ENCODE assay signal across 19 cellular contexts in the genomic region with DNA sequence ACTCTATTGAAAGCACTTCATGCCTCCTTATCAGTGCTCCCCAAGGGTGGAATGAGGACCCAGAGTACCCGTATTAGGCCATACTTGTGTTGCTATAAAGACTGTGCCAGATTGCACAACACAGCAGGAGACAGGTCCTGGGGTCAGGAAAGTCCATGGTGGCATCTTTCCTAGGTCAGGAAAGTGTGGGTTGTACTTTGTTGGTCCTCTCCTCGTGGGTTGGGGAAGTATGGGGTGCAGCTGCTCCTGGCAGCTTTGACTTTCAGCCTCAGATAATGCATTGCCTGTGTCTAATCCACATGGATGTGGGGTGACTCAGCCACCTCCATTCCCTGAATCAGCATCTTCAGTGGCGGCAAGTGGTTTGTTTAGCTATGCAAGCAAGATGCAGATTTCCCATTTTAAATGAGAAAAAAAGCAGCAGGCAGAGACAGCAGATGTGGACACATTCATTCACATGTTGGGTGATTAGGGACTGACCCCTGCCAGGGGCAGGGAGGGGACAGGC. TPM values are rescaled to one million over a fixed set of nuclear protein-coding genes. Genes with fewer than 3 reads are reported as not detected.
A peak's percentile ranks its signal among the peaks of the same experiment; 100 is the strongest.
DNase-seq lines count a peak whose midpoint lies in the region; ATAC-seq, FAIRE-seq and TF ChIP-seq lines count a peak whose summit lies in the region.
"Had no signal": no experiment of that assay in that cellular context is flagged by ENCODE, and none has a peak within 500 bp of the region (broad histone marks: within the 10 kb centered on the region; RNA-seq: fewer than 3 reads in every experiment).

No MANE protein-coding gene starts in this region.

- ATAC-seq in K562 (no peak), GM19023 (IDR thresholded peaks at IDR 0.05; ENCODE audit: unreplicated experiment) (no peak)
- ATAC-seq in activated CD8-positive, alpha-beta T cell treated with anti-CD3 and anti-CD28 coated beads, Interleukin-2, amount 10 ng/mL, durations not matched to agents 7 days and 5 days, result no peak

- no peak overlapping the region for H3K27ac ChIP-seq in K562 (ENCODE audit: extremely low read depth, low read depth, low read length)

- no peak overlapping the region for H3K9ac ChIP-seq in K562 (ENCODE audit: insufficient read depth in 1 of 2, low read depth in 2 of 2, low read length in 2 of 2)

- H3K4me2 ChIP-seq in K562 (ENCODE audit: insufficient read depth, low read length), result no peak overlapping the region

- peaks cover 0 to 37% of the 10 kb centered on the region in 2 experiments; a peak in 4 of 5 replicates for H3K27me3 ChIP-seq in K562 (ENCODE audit: control insufficient read depth in 2 of 2, insufficient read depth in 2 of 2, low read length in 2 of 2)

- no peak overlapping the region for H2AFZ ChIP-seq in K562 (ENCODE audit: low read depth, low read length)

- peaks cover 21% of the 10 kb centered on the region for H3K27me3 Mint-ChIP-seq in type B pancreatic cell
- peaks cover 21% of the 10 kb centered on the region for H3K27me3 Mint-ChIP-seq in activated CD8-positive, alpha-beta T cell treated with anti-CD3 and anti-CD28 coated beads, Interleukin-2, amount 10 ng/mL, durations not matched to agents 7 days and 5 days (ENCODE audit: low read depth)

- no peaks in the 10 kb centered on the region for H3K4me1 Mint-ChIP-seq in type B pancreatic cell (ENCODE audit: unreplicated experiment)
- H3K4me1 Mint-ChIP-seq in activated CD8-positive, alpha-beta T cell treated with anti-CD3 and anti-CD28 coated beads, Interleukin-2, amount 10 ng/mL, durations not matched to agents 7 days and 5 days (ENCODE audit: low read depth), result no peaks in the 10 kb centered on the region
- H3K4me1 Mint-ChIP-seq: activated CD4-positive, alpha-beta T cell treated with anti-CD3 and anti-CD28 coated beads, Interleukin-2, amount 10 ng/mL, durations not matched to agents 7 days and 5 days had no signal

- H3K36me3 Mint-ChIP-seq in type B pancreatic cell, result no peaks in the 10 kb centered on the region
- no peaks in the 10 kb centered on the region for H3K36me3 Mint-ChIP-seq in activated CD8-positive, alpha-beta T cell treated with anti-CD3 and anti-CD28 coated beads, Interleukin-2, amount 10 ng/mL, durations not matched to agents 7 days and 5 days (ENCODE audit: low read depth)

- FAIRE-seq in K562 (lab: Jason Lieb, UNC), result no peak

- no peak for TF ChIP-seq EP300 in K562 (IDR thresholded peaks at IDR 0.05; ENCODE audit: low read length)

- no peak overlapping the region for H3K27ac Mint-ChIP-seq in type B pancreatic cell
- no peak overlapping the region for H3K27ac Mint-ChIP-seq in activated CD8-positive, alpha-beta T cell treated with anti-CD3 and anti-CD28 coated beads, Interleukin-2, amount 10 ng/mL, durations not matched to agents 7 days and 5 days
- H3K27ac Mint-ChIP-seq: activated CD4-positive, alpha-beta T cell treated with anti-CD3 and anti-CD28 coated beads, Interleukin-2, amount 10 ng/mL, durations not matched to agents 7 days and 5 days; activated T-helper 2 cell treated with anti-CD3 and anti-CD28 coated beads, Interferon-gamma antibody, Interleukin-2, Interleukin-4, amounts not matched to agents 10 μg/mL and 5 μg/mL and 100 μg/mL, durations not matched to agents 14 hours and 24 hours and 36 hours had no signal

- no peaks in the 10 kb centered on the region for H3K9me1 ChIP-seq in K562 (ENCODE audit: control insufficient read depth, insufficient read depth, low read length)

- H3K4me3 Mint-ChIP-seq in type B pancreatic cell, result no peak overlapping the region
- H3K4me3 Mint-ChIP-seq in activated CD8-positive, alpha-beta T cell treated with anti-CD3 and anti-CD28 coated beads, Interleukin-2, amount 10 ng/mL, durations not matched to agents 7 days and 5 days, result no peak overlapping the region
- H3K4me3 Mint-ChIP-seq: activated CD4-positive, alpha-beta T cell treated with anti-CD3 and anti-CD28 coated beads, Interleukin-2, amount 10 ng/mL, durations not matched to agents 7 days and 5 days had no signal

- no peak for TF ChIP-seq POLR2A in K562 (conservative IDR thresholded peaks at IDR 0.05)

- no peaks in the 10 kb centered on the region for H3K4me1 ChIP-seq in K562 (replicated peaks in 1 of 2; ENCODE audit: control insufficient read depth in 2 of 2, insufficient read depth in 2 of 2, low read length in 2 of 2)

- no peak for TF ChIP-seq RAD21 in K562 (CRISPR knock-in tag; conservative IDR thresholded peaks at IDR 0.05 in 1 of 2, IDR thresholded peaks at IDR 0.05 in 1 of 2)

- intact Hi-C loops in K562 (cut with micrococcal nuclease) (no loop called here), posterior vena cava (cut with DNase I) (no loop called here)

- no peaks in the 10 kb centered on the region for H4K20me1 ChIP-seq in K562 (replicated peaks; ENCODE audit: control insufficient read depth, insufficient read depth, low read length)

- no peaks in the 10 kb centered on the region for H3K79me2 ChIP-seq in K562 (ENCODE audit: control insufficient read depth, insufficient read depth, low read length)

- no TSS peak for BruUV-seq in K562 (replicated peaks; lab: Mats Ljungman, UMichigan)

- POLR2A ChIA-PET in K562 (lab: Yijun Ruan, JAX), result no interaction called here
- POLR2A ChIA-PET in activated CD8-positive, alpha-beta T cell treated with anti-CD3 and anti-CD28 coated beads, Interleukin-2, amount 10 ng/mL, durations not matched to agents 7 days and 5 days (lab: Charles Lee), result no interaction called here

- CTCF ChIA-PET in K562 (lab: Yijun Ruan, JAX; ENCODE audit: low intra/inter-chr PET ratio), result no interaction called here
- CTCF ChIA-PET in activated CD8-positive, alpha-beta T cell treated with anti-CD3 and anti-CD28 coated beads, Interleukin-2, amount 10 ng/mL, durations not matched to agents 7 days and 5 days (lab: Charles Lee), result no interaction called here

- no peaks in the 10 kb centered on the region for H3K9me3 ChIP-seq in K562 (replicated peaks; ENCODE audit: control insufficient read depth, insufficient read depth, low read depth, low read length)

- no peaks in the 10 kb centered on the region for H3K36me3 ChIP-seq in K562 (ENCODE audit: control insufficient read depth, insufficient read depth, low read length)

- no peaks in the 10 kb centered on the region for H3K9me3 Mint-ChIP-seq in type B pancreatic cell
- no peaks in the 10 kb centered on the region for H3K9me3 Mint-ChIP-seq in activated CD8-positive, alpha-beta T cell treated with anti-CD3 and anti-CD28 coated beads, Interleukin-2, amount 10 ng/mL, durations not matched to agents 7 days and 5 days (ENCODE audit: insufficient read depth)
- H3K9me3 Mint-ChIP-seq: activated T-helper 2 cell treated with anti-CD3 and anti-CD28 coated beads, Interferon-gamma antibody, Interleukin-2, Interleukin-4, amounts not matched to agents 10 μg/mL and 5 μg/mL and 100 μg/mL, durations not matched to agents 14 hours and 24 hours and 36 hours had no signal

- H3K4me3 ChIP-seq in K562, result no peak overlapping the region

- in situ Hi-C loops in K562 (cut with MboI), result no loop called here

- DNase-seq in A172 (ENCODE audit: low spot score) (peak; percentile 18), HS-27A (ENCODE audit: low read depth) (peak; percentile 9), K562 (ENCODE audit: extremely low read depth in 1 of 4, low spot score in 3 of 4) (no peak), iPS-NIHi7 (ENCODE audit: extremely low spot score) (peak; percentile 71), type B pancreatic cell (ENCODE audit: extremely low spot score, unreplicated experiment) (no peak), posterior vena cava (ENCODE audit: low spot score) (no peak)
- no peak for DNase-seq in activated CD8-positive, alpha-beta T cell treated with anti-CD3 and anti-CD28 coated beads, Interleukin-2, amount 10 ng/mL, durations not matched to agents 7 days and 5 days
- DNase-seq: activated CD4-positive, alpha-beta T cell treated with anti-CD3 and anti-CD28 coated beads, Interleukin-2, amount 10 ng/mL, durations not matched to agents 7 days and 5 days; Caco-2; effector memory CD4-positive, alpha-beta T cell; hippocampal formation; NCI-H2107; OCI-M1; T-helper 1 cell had no signal

- 3% methylated on average over 3 of the region's 3 CpGs for WGBS in K562 (ENCODE audit: insufficient coverage, low coverage, missing lambda C conversion rate)

- TF ChIP-seq CTCF in K562 (IDR thresholded peaks at IDR 0.05 in 2 of 3, conservative IDR thresholded peaks at IDR 0.05 in 1 of 3; ENCODE audit: insufficient read depth in 2 of 3, low read depth in 1 of 3, low read length in 3 of 3), result no peak
- no peak for TF ChIP-seq CTCF in type B pancreatic cell (conservative IDR thresholded peaks at IDR 0.05)

RNA-seq across cellular contexts. Expression of a gene that starts 8.4 kb away (rescaled TPM):
- not detected in 2 replicates for total RNA-seq in A172 (2014; rRNA removed; shearing (Covaris generic))
- total RNA-seq in K562 (2011; cell fraction: chromatin; rRNA removed; ENCODE audit: low replicate concordance), result not detected in 2 replicates
- total RNA-seq in K562 (2011; cell fraction: nucleolus; rRNA removed), result not detected in 2 replicates
- total RNA-seq in K562 (2011; cell fraction: nucleoplasm; rRNA removed), result not detected in 2 replicates
- total RNA-seq in K562 (2014; rRNA removed) (not detected in 2 replicates), K562 (2014; rRNA removed; fragmentation: Illumina TruSeq; extraction: Trizol) (not detected in 2 replicates), K562 (2015; rRNA removed; fragmentation: Illumina TruSeq; extraction: Trizol) (not detected in 2 replicates), K562 (2021) (0.04 and 0.20 TPM in 2 replicates), type B pancreatic cell (ENCODE audit: low replicate concordance) (0.53 and 1.2 TPM in 2 replicates), posterior vena cava (not detected)
- polyA plus RNA-seq in K562 (2011; rRNA removed) (not detected in 2 replicates), K562 (2014; fragmentation: Illumina TruSeq; extraction: Trizol) (not detected in 2 replicates), K562 (2014; fragmentation: Nextera tagmentation; extraction: Ambion mirVana) (not detected), K562 (2014; rRNA removed) (not detected in 2 replicates)
- not detected in 2 replicates for polyA plus RNA-seq in K562 (2011; cell fraction: cytosol; rRNA removed)
- polyA plus RNA-seq in K562 (2011; cell fraction: nucleus; rRNA removed), result not detected in 2 replicates
- not detected in 2 replicates for polyA plus RNA-seq in K562 (2012)
- polyA minus RNA-seq in K562 (2011; rRNA and poly(A)+ RNA removed), result not detected in 2 replicates
- not detected in 2 replicates for polyA minus RNA-seq in K562 (2011; cell fraction: cytosol; rRNA and poly(A)+ RNA removed)
- not detected in 2 replicates for polyA minus RNA-seq in K562 (2011; cell fraction: nucleus; rRNA and poly(A)+ RNA removed)
- total RNA-seq in activated CD8-positive, alpha-beta T cell treated with anti-CD3 and anti-CD28 coated beads, Interleukin-2, amount 10 ng/mL, durations not matched to agents 7 days and 5 days, result not detected
- total RNA-seq: A673; activated CD4-positive, alpha-beta T cell treated with anti-CD3 and anti-CD28 coated beads, Interleukin-2, amount 10 ng/mL, durations not matched to agents 7 days and 5 days; activated T-helper 2 cell treated with anti-CD3 and anti-CD28 coated beads, Interferon-gamma antibody, Interleukin-2, Interleukin-4, amounts not matched to agents 10 μg/mL and 5 μg/mL and 100 μg/mL, durations not matched to agents 14 hours and 24 hours and 36 hours; mesenteric fat pad; osteocyte had no signal

Comparison
In these comparisons a context has a peak if more than half of its experiments do, and no peak if none do; other contexts are left out.
1. DNase-seq: peak in A172 (single experiment), HS-27A (single experiment) and iPS-NIHi7 (single experiment); none in K562 (0 of 4), type B pancreatic cell (single experiment), activated CD8-positive, alpha-beta T cell treated with anti-CD3 and anti-CD28 coated beads, Interleukin-2, amount 10 ng/mL, durations not matched to agents 7 days and 5 days (single experiment) and posterior vena cava (single experiment).